26 cellular contexts compared by ENCODE assay signal in genomic region chr10:88647216-88647615, GRCh38. TPM values are rescaled to one million over a fixed set of nuclear protein-coding genes. Genes with fewer than 3 reads are reported as not detected.
DNase-seq lines count a peak whose midpoint lies in the region; ATAC-seq, FAIRE-seq and TF ChIP-seq lines count a peak whose summit lies in the region.
"Had no signal": no experiment of that assay in that cellular context is flagged by ENCODE, and none has a peak within 500 bp of the region (broad histone marks: within the 10 kb centered on the region; RNA-seq: fewer than 3 reads in every experiment).

No MANE protein-coding gene starts in this region.

- no peaks in the 10 kb centered on the region for H3K79me2 ChIP-seq in endothelial cell of umbilical vein (ENCODE audit: control insufficient read depth, insufficient read depth, low read length)

- intact Hi-C loops in endothelial cell of umbilical vein (cut with micrococcal nuclease) = no loop called here
- intact Hi-C loops in activated naive CD4-positive, alpha-beta T cell treated with anti-CD3 and anti-CD28 coated beads for 36 hours (cut with micrococcal nuclease) = no loop called here

- FAIRE-seq in endothelial cell of umbilical vein (lab: Jason Lieb, UNC) = peak; percentile 48
- FAIRE-seq: D721Med had no signal

- peaks cover 26% of the 10 kb centered on the region for H3K4me1 ChIP-seq in endothelial cell of umbilical vein (ENCODE audit: control insufficient read depth, extremely low read depth, insufficient read depth, low read length)
- H3K4me1 ChIP-seq: BLaER1, HAP-1, Peyer's patch had no signal

- no peaks in the 10 kb centered on the region for H3K9me3 Mint-ChIP-seq in activated naive CD4-positive, alpha-beta T cell treated with anti-CD3 and anti-CD28 coated beads for 36 hours
- H3K9me3 Mint-ChIP-seq: CD4-positive, alpha-beta T cell; GM23338; HFFc6 had no signal

- CTCF ChIA-PET in endothelial cell of umbilical vein (lab: Charles Lee) = interaction anchor here (1.7 kb wide), 1 partner anchor 64 kb away, joined by 6 read pairs; the partner anchor contains the start of gene RNLS
- CTCF ChIA-PET in activated naive CD4-positive, alpha-beta T cell treated with anti-CD3 and anti-CD28 coated beads for 36 hours (lab: Charles Lee) = no interaction called here

- no peak for ATAC-seq in GM21717 (IDR thresholded peaks at IDR 0.05; ENCODE audit: unreplicated experiment)
- no peak for ATAC-seq in GM18868 (IDR thresholded peaks at IDR 0.05; ENCODE audit: unreplicated experiment)
- ATAC-seq: GM23338 had no signal

- no peaks in the 10 kb centered on the region for H4K20me1 ChIP-seq in endothelial cell of umbilical vein (replicated peaks; ENCODE audit: control insufficient read depth, extremely low read depth, insufficient read depth, low read length)
- H4K20me1 ChIP-seq: BLaER1 had no signal

- no peaks in the 10 kb centered on the region for H3K36me3 Mint-ChIP-seq in activated naive CD4-positive, alpha-beta T cell treated with anti-CD3 and anti-CD28 coated beads for 36 hours (ENCODE audit: low read depth)

- POLR2A ChIA-PET in endothelial cell of umbilical vein (lab: Charles Lee) = no interaction called here

- DNase-seq in NOMO-1 (lab: John Stamatoyannopoulos, UW; ENCODE audit: unreplicated experiment in 2 of 2) = peak; percentile 3 to 59
- DNase-seq in NOMO-1 treated with dmso at 0.1 percent for 144 hours (lab: John Stamatoyannopoulos, UW; ENCODE audit: unreplicated experiment) = no peak
- peak; percentile 31 for DNase-seq in NOMO-1 treated with DMSO at 0.1 percent for 48 hours (lab: John Stamatoyannopoulos, UW; ENCODE audit: unreplicated experiment)
- DNase-seq in endothelial cell of umbilical vein (ENCODE audit: low read depth, low spot score) = peak; percentile 68
- DNase-seq in activated CD4-positive, alpha-beta T cell treated with anti-CD3 and anti-CD28 coated beads for 4 hours = no peak
- no peak for DNase-seq in activated naive CD4-positive, alpha-beta T cell treated with anti-CD3 and anti-CD28 coated beads for 36 hours
- DNase-seq: 8988T; CD4-positive, alpha-beta T cell; HFFc6; IMR-90; NCI-H2029; NCI-H446; NCI-H524 treated with DMSO at 0.1 percent for 48 hours; NCI-H82; NK-92 treated with Interleukin-12 subunit alpha and Interleukin-12 subunit beta, amount 100 ng/mL, for 24 hours; OCI-M1; Peyer's patch; SIG-M5 had no signal

- no peak for TF ChIP-seq CTCF in endothelial cell of umbilical vein (IDR thresholded peaks at IDR 0.05; ENCODE audit: extremely low read depth in 1 of 2, insufficient read depth in 1 of 2, low read depth in 1 of 2, low read length in 2 of 2)

- peaks cover 2% of the 10 kb centered on the region for H3K4me1 Mint-ChIP-seq in activated naive CD4-positive, alpha-beta T cell treated with anti-CD3 and anti-CD28 coated beads for 36 hours (ENCODE audit: low read depth)
- H3K4me1 Mint-ChIP-seq: GM23338 had no signal

- H3K27ac ChIP-seq in endothelial cell of umbilical vein (ENCODE audit: insufficient read depth, low read depth, low read length) = no peak overlapping the region
- H3K27ac ChIP-seq: BLaER1, KMS-11, Peyer's patch, SK-N-MC had no signal

- H3K4me2 ChIP-seq in endothelial cell of umbilical vein (ENCODE audit: insufficient read depth, low read length) = no peak overlapping the region
- H3K4me2 ChIP-seq: BLaER1, GM23338, KMS-11 had no signal

- H3K9me3 ChIP-seq in endothelial cell of umbilical vein (replicated peaks; ENCODE audit: control insufficient read depth, insufficient read depth, low read length) = no peaks in the 10 kb centered on the region
- H3K9me3 ChIP-seq: BLaER1, HAP-1, Peyer's patch had no signal

- dilution Hi-C loops in endothelial cell of umbilical vein (cut with MboI; ENCODE audit: extremely low pct_ligation_motif_present, low sequenced_read_pairs) = no loop called here

- no peak overlapping the region for H3K9ac ChIP-seq in endothelial cell of umbilical vein (replicated peaks; ENCODE audit: extremely low read depth, insufficient read depth, low read length)
- H3K9ac ChIP-seq: BLaER1, KMS-11 had no signal

- no peaks in the 10 kb centered on the region for H3K36me3 ChIP-seq in endothelial cell of umbilical vein (ENCODE audit: control insufficient read depth in 2 of 2, extremely low read depth in 1 of 2, insufficient read depth in 2 of 2, low read length in 2 of 2)
- H3K36me3 ChIP-seq: BLaER1, HAP-1, Peyer's patch had no signal

- H3K27ac Mint-ChIP-seq in activated naive CD4-positive, alpha-beta T cell treated with anti-CD3 and anti-CD28 coated beads for 36 hours = no peak overlapping the region
- H3K27ac Mint-ChIP-seq: CD4-positive, alpha-beta T cell; GM23338; HFFc6 had no signal

- H3K27me3 ChIP-seq in endothelial cell of umbilical vein (ENCODE audit: control insufficient read depth in 2 of 2, insufficient read depth in 2 of 2, low read length in 2 of 2) = no peaks in the 10 kb centered on the region
- H3K27me3 ChIP-seq: BLaER1, Peyer's patch had no signal

- H3K27me3 Mint-ChIP-seq in activated naive CD4-positive, alpha-beta T cell treated with anti-CD3 and anti-CD28 coated beads for 36 hours (ENCODE audit: low read depth) = peaks cover 12% of the 10 kb centered on the region
- H3K27me3 Mint-ChIP-seq: CD4-positive, alpha-beta T cell had no signal

- no TSS peak for BruUV-seq in endothelial cell of umbilical vein (replicated peaks; lab: Mats Ljungman, UMichigan)

- H2AFZ ChIP-seq in endothelial cell of umbilical vein (ENCODE audit: low read depth, low read length) = no peak overlapping the region
- H2AFZ ChIP-seq: GM23338 had no signal

- TF ChIP-seq POLR2A in endothelial cell of umbilical vein (IDR thresholded peaks at IDR 0.05; ENCODE audit: low read depth, low read length) = no peak

- H3K4me3 Mint-ChIP-seq in activated naive CD4-positive, alpha-beta T cell treated with anti-CD3 and anti-CD28 coated beads for 36 hours = no peak overlapping the region
- H3K4me3 Mint-ChIP-seq: CD4-positive, alpha-beta T cell; GM23338; HFFc6 had no signal

- H3K9me1 ChIP-seq in endothelial cell of umbilical vein (replicated peaks; ENCODE audit: control insufficient read depth, extremely low read depth, insufficient read depth, low read length) = no peaks in the 10 kb centered on the region

- no peak overlapping the region for H3K4me3 ChIP-seq in endothelial cell of umbilical vein (replicated peaks in 1 of 3; ENCODE audit: insufficient read depth in 1 of 3, low read depth in 1 of 3, low read length in 3 of 3)
- H3K4me3 ChIP-seq: BLaER1, GM23338, HAP-1, Peyer's patch, SK-N-MC had no signal

TF ChIP-seq in endothelial cell of umbilical vein, 7 proteins besides CTCF, POLR2A, EP300 and RAD21:
- TF ChIP-seq POLR2AphosphoS5 (IDR thresholded peaks at IDR 0.05; ENCODE audit: insufficient read depth, low read depth, low read length) = no peak
- TF ChIP-seq GATA2 (IDR thresholded peaks at IDR 0.05; ENCODE audit: insufficient read depth, insufficient read length, low read depth, low read length) = peak; percentile 21
- TF ChIP-seq FOS (IDR thresholded peaks at IDR 0.05; ENCODE audit: borderline replicate concordance, insufficient read depth, low read length) = peak; percentile 7
- TF ChIP-seq JUN (IDR thresholded peaks at IDR 0.05; ENCODE audit: borderline replicate concordance, insufficient read depth, insufficient read length, low read depth) = no peak

RNA-seq across cellular contexts. Expression of gene LIPF, which starts 17.0 kb away (rescaled TPM):
- not detected in 2 replicates for total RNA-seq in endothelial cell of umbilical vein
- polyA plus RNA-seq in endothelial cell of umbilical vein = not detected in 2 replicates
- not detected in 2 replicates for polyA plus RNA-seq in endothelial cell of umbilical vein (2011; cell fraction: cytosol; rRNA removed)
- not detected in 2 replicates for polyA plus RNA-seq in endothelial cell of umbilical vein (2011; cell fraction: nucleus; rRNA removed)
- not detected in 2 replicates for polyA plus RNA-seq in endothelial cell of umbilical vein (2012)
- polyA minus RNA-seq in endothelial cell of umbilical vein = not detected in 2 replicates
- polyA minus RNA-seq in endothelial cell of umbilical vein (2011; cell fraction: cytosol; rRNA and poly(A)+ RNA removed) = not detected
- polyA minus RNA-seq in endothelial cell of umbilical vein (2011; cell fraction: nucleus; rRNA and poly(A)+ RNA removed) = not detected in 2 replicates
- not detected for total RNA-seq in activated naive CD4-positive, alpha-beta T cell treated with anti-CD3 and anti-CD28 coated beads for 36 hours
- total RNA-seq: CD4-positive, alpha-beta T cell; GM23338; HFFc6; IMR-90; Peyer's patch had no signal
- polyA plus RNA-seq: GM23338, IMR-90 had no signal

RNA-seq across cellular contexts. Expression of gene LIPK, which starts 58.8 kb away (rescaled TPM):
- total RNA-seq in endothelial cell of umbilical vein = not detected in 2 replicates
- not detected in 2 replicates for polyA plus RNA-seq in endothelial cell of umbilical vein
- not detected in 2 replicates for polyA plus RNA-seq in endothelial cell of umbilical vein (2011; cell fraction: cytosol; rRNA removed)
- not detected in 2 replicates for polyA plus RNA-seq in endothelial cell of umbilical vein (2011; cell fraction: nucleus; rRNA removed)
- not detected in 2 replicates for polyA plus RNA-seq in endothelial cell of umbilical vein (2012)
- not detected in 2 replicates for polyA minus RNA-seq in endothelial cell of umbilical vein
- not detected for polyA minus RNA-seq in endothelial cell of umbilical vein (2011; cell fraction: cytosol; rRNA and poly(A)+ RNA removed)
- not detected in 2 replicates for polyA minus RNA-seq in endothelial cell of umbilical vein (2011; cell fraction: nucleus; rRNA and poly(A)+ RNA removed)
- not detected for total RNA-seq in activated naive CD4-positive, alpha-beta T cell treated with anti-CD3 and anti-CD28 coated beads for 36 hours
- total RNA-seq: CD4-positive, alpha-beta T cell; GM23338; HFFc6; IMR-90; Peyer's patch had no signal
- polyA plus RNA-seq: GM23338, IMR-90 had no signal

Comparison
In these comparisons a context has a peak if more than half of its experiments do, and no peak if none do; other contexts are left out.
1. DNase-seq: peak in NOMO-1 (2 of 2), NOMO-1 treated with DMSO at 0.1 percent for 48 hours (single experiment) and endothelial cell of umbilical vein (single experiment); none in NOMO-1 treated with dmso at 0.1 percent for 144 hours (single experiment), activated CD4-positive, alpha-beta T cell treated with anti-CD3 and anti-CD28 coated beads for 4 hours (0 of 2) and activated naive CD4-positive, alpha-beta T cell treated with anti-CD3 and anti-CD28 coated beads for 36 hours (single experiment).